In genomic region chr1:4083171-4084052, GRCh38 we compare ENCODE assay signal across 1 cellular context.
TF ChIP-seq lines count a peak whose summit lies in the region.

No MANE protein-coding gene starts in this region.

TF ChIP-seq in H1, 55 proteins besides CTCF, POLR2A, EP300 and RAD21:
- no peak for TF ChIP-seq HDAC6 (IDR thresholded peaks at IDR 0.05; ENCODE audit: low read depth, low read length)
- TF ChIP-seq KDM4A (IDR thresholded peaks at IDR 0.05; ENCODE audit: low read depth, low read length, severe bottlenecking) = no peak
- no peak for TF ChIP-seq PHF8 (conservative IDR thresholded peaks at IDR 0.05; ENCODE audit: low read depth, low read length)
- no peak for TF ChIP-seq POLR2AphosphoS5 (IDR thresholded peaks at IDR 0.05; ENCODE audit: low read depth, low read length)
- no peak for TF ChIP-seq FOSL1 (IDR thresholded peaks at IDR 0.05; ENCODE audit: insufficient read depth, low read depth, low read length)
- TF ChIP-seq SP2 (IDR thresholded peaks at IDR 0.05; ENCODE audit: low read length) = no peak
- TF ChIP-seq CREB1 (IDR thresholded peaks at IDR 0.05) = no peak
- TF ChIP-seq JUN (IDR thresholded peaks at IDR 0.05; ENCODE audit: low read depth, low read length) = no peak
- TF ChIP-seq BCL11A (IDR thresholded peaks at IDR 0.05; ENCODE audit: low read depth in 2 of 2, low read length in 2 of 2) = no peak
- no peak for TF ChIP-seq CBX8 (IDR thresholded peaks at IDR 0.05; ENCODE audit: borderline replicate concordance, low read depth, low read length)
- no peak for TF ChIP-seq ATF2 (IDR thresholded peaks at IDR 0.05; ENCODE audit: low read length)
- no peak for TF ChIP-seq SUZ12 (IDR thresholded peaks at IDR 0.05; ENCODE audit: low read length)
- no peak for TF ChIP-seq ASH2L (IDR thresholded peaks at IDR 0.05; ENCODE audit: low read length)
- no peak for TF ChIP-seq ZNF274 (IDR thresholded peaks at IDR 0.05; ENCODE audit: borderline replicate concordance, extremely low read depth, low read length)
- no peak for TF ChIP-seq NRF1 (IDR thresholded peaks at IDR 0.05; ENCODE audit: low read depth, low read length)
- no peak for TF ChIP-seq KDM1A (IDR thresholded peaks at IDR 0.05; ENCODE audit: borderline replicate concordance, low read length)
- TF ChIP-seq MAX (IDR thresholded peaks at IDR 0.05) = no peak
- TF ChIP-seq RXRA (IDR thresholded peaks at IDR 0.05; ENCODE audit: insufficient read depth, low read depth, low read length) = no peak
- no peak for TF ChIP-seq MAFK (IDR thresholded peaks at IDR 0.05; ENCODE audit: low read depth, low read length)
- no peak for TF ChIP-seq EGR1 (IDR thresholded peaks at IDR 0.05; ENCODE audit: borderline replicate concordance, low read depth, low read length)
